In the genomic region with DNA sequence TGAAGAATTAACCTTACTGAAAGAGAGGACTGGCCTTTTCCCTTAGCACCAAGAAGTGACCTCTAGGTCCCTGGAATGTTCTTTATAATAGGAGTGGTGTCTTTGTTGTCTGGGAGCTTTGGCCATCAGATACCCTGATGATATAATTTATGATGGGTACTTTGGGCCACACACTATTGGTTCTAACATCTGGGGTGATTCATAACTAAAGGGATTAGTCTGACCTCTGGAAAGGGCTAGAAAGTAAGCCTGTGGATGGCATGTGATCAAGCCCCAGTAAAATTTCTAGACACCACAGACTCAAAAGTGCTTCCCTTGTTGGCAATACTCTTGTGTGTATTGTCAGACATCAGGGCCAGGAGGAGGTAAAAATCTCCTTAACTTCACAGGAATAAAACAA, we compare ENCODE assay signal across 23 cellular contexts.
DNase-seq lines count a peak whose midpoint lies in the region; ATAC-seq, FAIRE-seq and TF ChIP-seq lines count a peak whose summit lies in the region.
"Had no signal": no experiment of that assay in that cellular context is flagged by ENCODE, and none has a peak within 500 bp of the region (broad histone marks: within the 10 kb centered on the region; RNA-seq: fewer than 3 reads in every experiment).

No MANE protein-coding gene starts in this region.

- H3K4me2 ChIP-seq in A549 (no peak overlapping the region), neuronal stem cell (ENCODE audit: insufficient read depth, low read length, poor library complexity, severe bottlenecking) (no peak overlapping the region)
- H3K4me2 ChIP-seq: SK-N-SH had no signal

- H3K4ac ChIP-seq in neuronal stem cell (ENCODE audit: low read length) = no peak overlapping the region

- H3K27me3 ChIP-seq in endodermal cell (ENCODE audit: control insufficient read depth, insufficient read depth, low read length, poor library complexity, severe bottlenecking) (no peaks in the 10 kb centered on the region), neuronal stem cell (ENCODE audit: control insufficient read depth in 3 of 3, insufficient read depth in 3 of 3, low read depth in 1 of 3, low read length in 3 of 3) (no peaks in the 10 kb centered on the region)

- no peak for DNase-seq in A549 (ENCODE audit: low read depth in 1 of 2, low spot score in 1 of 2)
- DNase-seq in HCEC 1CT = peak; percentile 38
- DNase-seq in endodermal cell = no peak
- DNase-seq in neuronal stem cell (ENCODE audit: low spot score) = no peak
- DNase-seq in hypothalamus (lab: John Stamatoyannopoulos, UW) = no peak
- no peak for DNase-seq in central memory CD4-positive, alpha-beta T cell
- no peak for DNase-seq in SKM-1 (lab: John Stamatoyannopoulos, UW; ENCODE audit: unreplicated experiment)
- no peak for DNase-seq in activated CD4-positive, alpha-beta T cell treated with anti-CD3 and anti-CD28 coated beads for 48 hours
- DNase-seq: CD8-positive, alpha-beta memory T cell; DMS53; GF-D8; Kasumi-1; NCI-H1105 treated with DMSO at 0.1 percent for 48 hours; NCI-H2029 treated with DMSO at 0.1 percent for 48 hours; NCI-H226; NCI-H510A treated with DMSO at 0.1 percent for 48 hours; NCI-H774; NK-92 treated with Interleukin-12 subunit alpha and Interleukin-12 subunit beta, amount 100 ng/mL, for 24 hours; SIG-M5; SK-N-SH had no signal

- TF ChIP-seq CTCF in A549 (IDR thresholded peaks at IDR 0.05) = no peak
- no peak for TF ChIP-seq CTCF in endodermal cell (conservative IDR thresholded peaks at IDR 0.05)

- no peak for FAIRE-seq in A549 (lab: Jason Lieb, UNC)
- FAIRE-seq: H54 had no signal

- H2BK120ac ChIP-seq in neuronal stem cell (ENCODE audit: low read depth, low read length) = no peak overlapping the region

- H3K27ac Mint-ChIP-seq in endodermal cell = no peak overlapping the region
- H3K27ac Mint-ChIP-seq: CD8-positive, alpha-beta memory T cell had no signal

- H3K9ac ChIP-seq in endodermal cell (ENCODE audit: extremely low read depth, low read length, poor library complexity, severe bottlenecking) = no peak overlapping the region
- no peak overlapping the region for H3K9ac ChIP-seq in neuronal stem cell (ENCODE audit: low read depth, low read length, poor library complexity)
- H3K9ac ChIP-seq: SK-N-SH had no signal

- H3K4me3 Mint-ChIP-seq in endodermal cell = no peak overlapping the region
- H3K4me3 Mint-ChIP-seq: CD8-positive, alpha-beta memory T cell had no signal

- H3K36me3 Mint-ChIP-seq in endodermal cell (ENCODE audit: low read depth) = no peaks in the 10 kb centered on the region
- H3K36me3 Mint-ChIP-seq: CD8-positive, alpha-beta memory T cell had no signal

- no peak overlapping the region for H2AK5ac ChIP-seq in neuronal stem cell (ENCODE audit: low read depth, low read length)

- H4K8ac ChIP-seq in neuronal stem cell (ENCODE audit: low read depth, low read length) = no peak overlapping the region

- H2BK15ac ChIP-seq in neuronal stem cell (ENCODE audit: low read length) = no peak overlapping the region

- H3K4me1 ChIP-seq in A549 (peaks cover 18% of the 10 kb centered on the region), endodermal cell (ENCODE audit: control insufficient read depth, insufficient read depth, low read length) (no peaks in the 10 kb centered on the region), neuronal stem cell (ENCODE audit: control insufficient read depth in 2 of 2, insufficient read depth in 1 of 2, low read depth in 1 of 2, low read length in 2 of 2) (peaks cover 0 to 6% of the 10 kb centered on the region in 2 donors)

- H2BK12ac ChIP-seq in neuronal stem cell (ENCODE audit: low read length) = no peak overlapping the region

- CTCF ChIA-PET in A549 (lab: Yijun Ruan, JAX) = interaction anchor here (0.9 kb wide), 1 partner anchor 106 kb away, joined by 4 read pairs; no protein-coding TSS in a partner anchor

- no peaks in the 10 kb centered on the region for H3K27me3 Mint-ChIP-seq in endodermal cell (ENCODE audit: insufficient read depth)

- TF ChIP-seq RAD21 in A549 (conservative IDR thresholded peaks at IDR 0.05 in 1 of 2, IDR thresholded peaks at IDR 0.05 in 1 of 2) = no peak

- no peak overlapping the region for H2BK5ac ChIP-seq in neuronal stem cell (ENCODE audit: low read length)

- H3K4me3 ChIP-seq in A549 (no peak overlapping the region), endodermal cell (ENCODE audit: low read length) (no peak overlapping the region), neuronal stem cell (ENCODE audit: low read length in 2 of 2) (no peak overlapping the region)

- H3K23ac ChIP-seq in neuronal stem cell (ENCODE audit: low read depth, low read length, poor library complexity) = no peak overlapping the region

- H4K91ac ChIP-seq in neuronal stem cell (ENCODE audit: low read depth, low read length, poor library complexity) = no peak overlapping the region

- POLR2A ChIA-PET in A549 (lab: Yijun Ruan, JAX) = no interaction called here

- ATAC-seq in A549 = no peak

- H3K4me1 Mint-ChIP-seq in endodermal cell = no peaks in the 10 kb centered on the region
- H3K4me1 Mint-ChIP-seq: CD8-positive, alpha-beta memory T cell had no signal

- no peaks in the 10 kb centered on the region for H3K79me1 ChIP-seq in neuronal stem cell (ENCODE audit: low read depth, low read length)

- no peak overlapping the region for H3K14ac ChIP-seq in neuronal stem cell (ENCODE audit: low read length)

- H3K36me3 ChIP-seq in endodermal cell (ENCODE audit: control insufficient read depth, insufficient read depth, low read length) (no peaks in the 10 kb centered on the region), neuronal stem cell (replicated peaks in 1 of 2; ENCODE audit: control insufficient read depth in 2 of 2, insufficient read depth in 2 of 2, low read length in 2 of 2) (no peaks in the 10 kb centered on the region)

- no peak for TF ChIP-seq POLR2A in A549 (IDR thresholded peaks at IDR 0.05; ENCODE audit: low read length)

- H3K9me3 Mint-ChIP-seq in endodermal cell = no peaks in the 10 kb centered on the region

- no peak for TF ChIP-seq EP300 in A549 (IDR thresholded peaks at IDR 0.05)

- H3K18ac ChIP-seq in neuronal stem cell (ENCODE audit: low read length) = no peak overlapping the region

- H3K9me3 ChIP-seq in A549 (no peaks in the 10 kb centered on the region; the same call in 2 of the 3 replicates), endodermal cell (ENCODE audit: control insufficient read depth, low read length) (no peaks in the 10 kb centered on the region), neuronal stem cell (replicated peaks in 1 of 2; ENCODE audit: control insufficient read depth in 2 of 2, insufficient read depth in 1 of 2, low read depth in 1 of 2, low read length in 2 of 2) (no peaks in the 10 kb centered on the region)
- H3K9me3 ChIP-seq: SK-N-SH had no signal

- no peak overlapping the region for H2AFZ ChIP-seq in neuronal stem cell (ENCODE audit: low read length)

- peak overlapping the region; percentile 11 to 16; a peak in 2 of 6 replicates for H3K27ac ChIP-seq in A549
- H3K27ac ChIP-seq in endodermal cell (ENCODE audit: low read depth, low read length) = peak overlapping the region; percentile 19
- peak overlapping the region; percentile 7 for H3K27ac ChIP-seq in neuronal stem cell (replicated peaks; ENCODE audit: low read length)
- H3K27ac ChIP-seq: 22Rv1, C4-2B had no signal

TF ChIP-seq in A549, 52 proteins besides CTCF, POLR2A, EP300 and RAD21:
- TF ChIP-seq, protein P1, sequence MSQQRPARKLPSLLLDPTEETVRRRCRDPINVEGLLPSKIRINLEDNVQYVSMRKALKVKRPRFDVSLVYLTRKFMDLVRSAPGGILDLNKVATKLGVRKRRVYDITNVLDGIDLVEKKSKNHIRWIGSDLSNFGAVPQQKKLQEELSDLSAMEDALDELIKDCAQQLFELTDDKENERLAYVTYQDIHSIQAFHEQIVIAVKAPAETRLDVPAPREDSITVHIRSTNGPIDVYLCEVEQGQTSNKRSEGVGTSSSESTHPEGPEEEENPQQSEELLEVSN (IDR thresholded peaks at IDR 0.05; ENCODE audit: borderline replicate concordance, low read depth) = no peak
- TF ChIP-seq RARB (CRISPR knock-in tag; IDR thresholded peaks at IDR 0.05) (no peak), NPAS2 (CRISPR knock-in tag; IDR thresholded peaks at IDR 0.05; ENCODE audit: borderline replicate concordance) (no peak), FOSB (CRISPR knock-in tag; IDR thresholded peaks at IDR 0.05) (no peak), CBX2 (IDR thresholded peaks at IDR 0.05; ENCODE audit: borderline replicate concordance, low read depth) (no peak)
